Comparison of ENCODE assay signal across 22 cellular contexts in genomic region chr11:125241104-125241503, GRCh38.
DNase-seq lines count a peak whose midpoint lies in the region; ATAC-seq, FAIRE-seq and TF ChIP-seq lines count a peak whose summit lies in the region.
"Had no signal": no experiment of that assay in that cellular context is flagged by ENCODE, and none has a peak within 500 bp of the region (broad histone marks: within the 10 kb centered on the region; RNA-seq: fewer than 3 reads in every experiment).

No MANE protein-coding gene starts in this region.

- H4K5ac ChIP-seq in H1 (ENCODE audit: insufficient read length, low read depth, low read length): no peak overlapping the region
- H4K5ac ChIP-seq in mesendoderm (ENCODE audit: low read length): no peak overlapping the region

- no peak overlapping the region for H2BK20ac ChIP-seq in H1 (ENCODE audit: low read length)

- H3K79me1 ChIP-seq in H1 (ENCODE audit: low read depth, low read length) (no peaks in the 10 kb centered on the region), mesendoderm (ENCODE audit: low read length) (no peaks in the 10 kb centered on the region)

- H3K4me2 ChIP-seq in H1 (ENCODE audit: insufficient read depth in 1 of 2, low read depth in 2 of 2, low read length in 2 of 2) (no peak overlapping the region), mesendoderm (ENCODE audit: low read length) (no peak overlapping the region)
- H3K4me2 ChIP-seq: KMS-11 had no signal

- H3K27ac ChIP-seq in HEK293 (ENCODE audit: extremely low read depth, low read depth, low read length): no peak overlapping the region
- H3K27ac ChIP-seq in H1 (ENCODE audit: low read depth, low read length): no peak overlapping the region
- no peak overlapping the region for H3K27ac ChIP-seq in mesendoderm (ENCODE audit: low read depth, low read length)
- H3K27ac ChIP-seq: KMS-11 had no signal

- H2BK5ac ChIP-seq in H1 (ENCODE audit: low read depth, low read length) (no peak overlapping the region), mesendoderm (ENCODE audit: low read length) (no peak overlapping the region)

- no peak overlapping the region for H3K4ac ChIP-seq in H1 (replicated peaks; ENCODE audit: insufficient read length, low read depth, low read length)
- H3K4ac ChIP-seq in mesendoderm (ENCODE audit: low read depth, low read length): no peak overlapping the region

- TF ChIP-seq CTCF in HEK293 (tag by site-specific recombination; IDR thresholded peaks at IDR 0.05) (no peak), H1 (IDR thresholded peaks at IDR 0.05; ENCODE audit: control extremely low read depth in 1 of 3, insufficient read depth in 1 of 3, low read depth in 1 of 3, low read length in 3 of 3) (no peak)

- H3K9me3 Mint-ChIP-seq in activated CD8-positive, alpha-beta memory T cell treated with anti-CD3 and anti-CD28 coated beads, Interleukin-2, amount 10 ng/mL, durations not matched to agents 7 days and 5 days (ENCODE audit: low read depth): no peaks in the 10 kb centered on the region
- H3K9me3 Mint-ChIP-seq: CD4-positive, alpha-beta T cell; GM23338 had no signal

- POLR2A ChIA-PET in HEK293 (lab: Yijun Ruan, JAX) (no interaction called here), H1 (lab: Charles Lee; ENCODE audit: partially characterized antibody) (interaction anchor here (1.6 kb wide), 1 partner anchor 10 kb away, joined by 5 read pairs; no protein-coding TSS in a partner anchor)

- ATAC-seq in HG02763 (IDR thresholded peaks at IDR 0.05; ENCODE audit: unreplicated experiment) (no peak), HG02970 (IDR thresholded peaks at IDR 0.05; ENCODE audit: low FRiP score, unreplicated experiment) (no peak)
- no peak for ATAC-seq in activated CD8-positive, alpha-beta memory T cell treated with anti-CD3 and anti-CD28 coated beads, Interleukin-2, amount 10 ng/mL, durations not matched to agents 7 days and 5 days
- ATAC-seq: GM23338, HepG2 had no signal

- no peak for TF ChIP-seq POLR2A in H1 (IDR thresholded peaks at IDR 0.05; ENCODE audit: control extremely low read depth in 1 of 2, low read depth in 2 of 2, low read length in 2 of 2)

- no peaks in the 10 kb centered on the region for H3K36me3 Mint-ChIP-seq in activated CD8-positive, alpha-beta memory T cell treated with anti-CD3 and anti-CD28 coated beads, Interleukin-2, amount 10 ng/mL, durations not matched to agents 7 days and 5 days

- DNase-seq in LHCN-M2 (ENCODE audit: low read depth) (peak; percentile 9), H1 (ENCODE audit: low read depth in 1 of 2, low spot score in 2 of 2) (no peak), mesendoderm (no peak), H4 (ENCODE audit: low spot score) (no peak)
- no peak for DNase-seq in activated CD8-positive, alpha-beta memory T cell treated with anti-CD3 and anti-CD28 coated beads, Interleukin-2, amount 10 ng/mL, durations not matched to agents 7 days and 5 days
- DNase-seq: ACHN; BE2C; C1 segment of cervical spinal cord; Caco-2; CD4-positive, alpha-beta T cell; GDM1; H9 had no signal

- no peaks in the 10 kb centered on the region for H4K20me1 ChIP-seq in H1 (replicated peaks in 1 of 2; ENCODE audit: control insufficient read depth in 1 of 2, insufficient read depth in 2 of 2, low read length in 2 of 2)

- no peak overlapping the region for H4K91ac ChIP-seq in H1 (replicated peaks; ENCODE audit: insufficient read length, low read length)

- CTCF ChIA-PET in HEK293 (lab: Yijun Ruan, JAX): no interaction called here
- CTCF ChIA-PET in H1 (lab: Charles Lee; ENCODE audit: partially characterized antibody): interaction anchor here (0.8 to 3.4 kb wide), 7 partner anchors 16 to 150 kb away, joined by 3 to 9 read pairs (median 3); no protein-coding TSS in a partner anchor
- CTCF ChIA-PET in activated CD8-positive, alpha-beta memory T cell treated with anti-CD3 and anti-CD28 coated beads, Interleukin-2, amount 10 ng/mL, durations not matched to agents 7 days and 5 days (lab: Charles Lee): no interaction called here

- H2AFZ ChIP-seq in H1 (ENCODE audit: low read length): no peak overlapping the region

- H3K36me3 ChIP-seq in HEK293 (ENCODE audit: control insufficient read depth in 2 of 2, insufficient read depth in 1 of 2, low read length in 2 of 2) (peaks cover 0 to 6% of the 10 kb centered on the region in 2 experiments; a peak in 1 of 3 replicates), H1 (ENCODE audit: control insufficient read depth in 2 of 4, insufficient read depth in 4 of 4, low read length in 3 of 4) (no peaks in the 10 kb centered on the region), mesendoderm (ENCODE audit: control insufficient read depth, insufficient read depth, low read length) (no peaks in the 10 kb centered on the region)
- H3K36me3 ChIP-seq: BE2C had no signal

- TF ChIP-seq RAD21 in H1 (IDR thresholded peaks at IDR 0.05 in 1 of 2, conservative IDR thresholded peaks at IDR 0.05 in 1 of 2; ENCODE audit: low read depth in 2 of 2, low read length in 2 of 2): no peak

- H3K56ac ChIP-seq in H1 (replicated peaks; ENCODE audit: insufficient read length, low read depth, low read length) (no peak overlapping the region), mesendoderm (ENCODE audit: low read length) (peak overlapping the region; percentile 74)

- H3K27me3 ChIP-seq in H1 (replicated peaks in 1 of 4; ENCODE audit: control insufficient read depth in 3 of 4, extremely low read depth in 1 of 4, insufficient read depth in 3 of 4, low read length in 3 of 4) (peaks cover 0 to 4% (median under 1%) of the 10 kb centered on the region in 4 experiments; a peak in 1 of 7 replicates), mesendoderm (ENCODE audit: insufficient read depth, low read length, poor library complexity) (no peaks in the 10 kb centered on the region)

- no peaks in the 10 kb centered on the region for H3K4me1 Mint-ChIP-seq in activated CD8-positive, alpha-beta memory T cell treated with anti-CD3 and anti-CD28 coated beads, Interleukin-2, amount 10 ng/mL, durations not matched to agents 7 days and 5 days

- no peak overlapping the region for H3K18ac ChIP-seq in H1 (ENCODE audit: extremely low read depth, low read length)
- H3K18ac ChIP-seq in mesendoderm (ENCODE audit: low read length): peak overlapping the region; percentile 34

- TF ChIP-seq EP300 in H1 (IDR thresholded peaks at IDR 0.05; ENCODE audit: borderline replicate concordance in 1 of 2, low read depth in 2 of 2, low read length in 2 of 2): no peak

- 86% methylated on average over 5 of the region's 5 CpGs; no CpG with 5 or more reads in 1 of the 2 experiments for WGBS in H1 (ENCODE audit: extremely low coverage in 1 of 2, insufficient coverage in 1 of 2, insufficient read length in 1 of 2, insufficient replicate concordance in 2 of 2, low coverage in 1 of 2, low lambda C conversion rate in 2 of 2, missing lambda C conversion rate in 1 of 2), 2 experiments
- WGBS in mesendoderm (ENCODE audit: extremely low coverage, insufficient coverage, low lambda C conversion rate): no CpG with 5 or more reads among the region's 5 CpGs

- H3K4me1 ChIP-seq in HEK293 (ENCODE audit: control insufficient read depth, insufficient read depth, low read length) (no peaks in the 10 kb centered on the region), H1 (replicated peaks in 1 of 4; ENCODE audit: control insufficient read depth in 3 of 4, insufficient read depth in 4 of 4, low read length in 3 of 4) (peaks cover 0 to 17% (median 7%) of the 10 kb centered on the region in 4 experiments; a peak in 5 of 7 replicates), mesendoderm (ENCODE audit: control insufficient read depth, low read depth, low read length) (peaks cover 13% of the 10 kb centered on the region)
- H3K4me1 ChIP-seq: BE2C, Caco-2 had no signal

- H2AK5ac ChIP-seq in H1 (ENCODE audit: low read depth, low read length) (no peak overlapping the region), mesendoderm (ENCODE audit: low read length) (no peak overlapping the region)

- H3K9me3 ChIP-seq in HEK293 (ENCODE audit: control insufficient read depth, insufficient read depth, low read depth, low read length): no peaks in the 10 kb centered on the region
- H3K9me3 ChIP-seq in H1 (ENCODE audit: insufficient read depth in 2 of 2, low read depth in 1 of 2, low read length in 1 of 2): no peaks in the 10 kb centered on the region
- H3K9me3 ChIP-seq: BE2C had no signal

- no peak overlapping the region for H2BK12ac ChIP-seq in H1 (ENCODE audit: low read depth, low read length)

- H2BK15ac ChIP-seq in H1 (ENCODE audit: low read length) (peak overlapping the region; percentile 4; the same call in 1 of the 2 replicates), mesendoderm (replicated peaks; ENCODE audit: low read depth) (no peak overlapping the region)

- H4K8ac ChIP-seq in H1 (ENCODE audit: extremely low read depth, insufficient read depth, low read length) (no peak overlapping the region), mesendoderm (ENCODE audit: low read depth, low read length) (no peak overlapping the region)

- H2BK120ac ChIP-seq in H1 (replicated peaks; ENCODE audit: low read depth, low read length): no peak overlapping the region
- no peak overlapping the region for H2BK120ac ChIP-seq in mesendoderm (ENCODE audit: low read depth, low read length)

- no peak overlapping the region for H3K4me3 Mint-ChIP-seq in activated CD8-positive, alpha-beta memory T cell treated with anti-CD3 and anti-CD28 coated beads, Interleukin-2, amount 10 ng/mL, durations not matched to agents 7 days and 5 days
- H3K4me3 Mint-ChIP-seq: CD4-positive, alpha-beta T cell; GM23338; H9 had no signal

- H3K27me3 Mint-ChIP-seq in activated CD8-positive, alpha-beta memory T cell treated with anti-CD3 and anti-CD28 coated beads, Interleukin-2, amount 10 ng/mL, durations not matched to agents 7 days and 5 days: peaks cover 18% of the 10 kb centered on the region

- H3K9ac ChIP-seq in H1 (replicated peaks in 1 of 4; ENCODE audit: extremely low read depth in 1 of 4, low read depth in 3 of 4, low read length in 3 of 4) (no peak overlapping the region), mesendoderm (ENCODE audit: low read length) (no peak overlapping the region)
- H3K9ac ChIP-seq: KMS-11 had no signal

- H3K23ac ChIP-seq in H1 (ENCODE audit: insufficient read length) (no peak overlapping the region), mesendoderm (ENCODE audit: low read length) (peak overlapping the region; percentile 24)

- H3K23me2 ChIP-seq in H1 (ENCODE audit: low read depth, low read length): 0 out of 2 replicates have a peak, but pooled peaks cover 2% of the 10 kb centered on the region

- H3K4me3 ChIP-seq in HEK293 (ENCODE audit: low read depth, low read length): no peak overlapping the region
- no peak overlapping the region for H3K4me3 ChIP-seq in H1 (ENCODE audit: extremely low read depth in 1 of 4, insufficient read depth in 2 of 4, low read depth in 3 of 4, low read length in 4 of 4)
- no peak overlapping the region for H3K4me3 ChIP-seq in mesendoderm (ENCODE audit: low read length)
- H3K4me3 ChIP-seq: GM23338 had no signal

- H3K27ac Mint-ChIP-seq in activated CD8-positive, alpha-beta memory T cell treated with anti-CD3 and anti-CD28 coated beads, Interleukin-2, amount 10 ng/mL, durations not matched to agents 7 days and 5 days: no peak overlapping the region
- H3K27ac Mint-ChIP-seq: CD4-positive, alpha-beta T cell; GM23338 had no signal

- H3K79me2 ChIP-seq in H1 (ENCODE audit: control insufficient read depth in 1 of 2, insufficient read depth in 2 of 2, low read length in 2 of 2) (no peaks in the 10 kb centered on the region), mesendoderm (ENCODE audit: control insufficient read depth, insufficient read depth, low read length) (no peaks in the 10 kb centered on the region)

- no peak overlapping the region for H3K14ac ChIP-seq in H1 (ENCODE audit: insufficient read length)

- no peak for FAIRE-seq in H1 (lab: Jason Lieb, UNC)
- FAIRE-seq: A204.1, D721Med, GM12892, GM18507, HepG2 had no signal
